ENCODE assay signal across 13 cellular contexts in genomic region chr14:87066221-87066817, GRCh38.
DNase-seq lines count a peak whose midpoint lies in the region; ATAC-seq and TF ChIP-seq lines count a peak whose summit lies in the region.
"Had no signal": no experiment of that assay in that cellular context is flagged by ENCODE, and none has a peak within 500 bp of the region (broad histone marks: within the 10 kb centered on the region; RNA-seq: fewer than 3 reads in every experiment).

No MANE protein-coding gene starts in this region.

- no peaks in the 10 kb centered on the region for H3K36me3 Mint-ChIP-seq in T-cell
- H3K36me3 Mint-ChIP-seq: natural killer cell had no signal

- H3K9ac ChIP-seq in SK-N-MC (ENCODE audit: insufficient read length): no peak overlapping the region

- peak; percentile 60 for TF ChIP-seq CTCF in kidney epithelial cell (IDR thresholded peaks at IDR 0.05; ENCODE audit: insufficient read depth, low read length, poor library complexity, severe bottlenecking)

- POLR2A ChIA-PET in T-cell (lab: Charles Lee): no interaction called here

- no peaks in the 10 kb centered on the region for H3K27me3 ChIP-seq in kidney epithelial cell (ENCODE audit: control insufficient read depth, insufficient read depth, low read length)

- no peak overlapping the region for H3K27ac Mint-ChIP-seq in T-cell
- H3K27ac Mint-ChIP-seq: activated T-cell treated with anti-CD3 and anti-CD28 coated beads, Interleukin-2, amount 50 U/mL, for 72 hours; natural killer cell; T-helper 17 cell had no signal

- H3K9me3 ChIP-seq in SK-N-MC (ENCODE audit: low read depth, low read length): no peaks in the 10 kb centered on the region

- peak; percentile 45 for DNase-seq in DMS53 (lab: John Stamatoyannopoulos, UW)
- peak; percentile 9 for DNase-seq in NAMALWA (ENCODE audit: low spot score)
- DNase-seq in SK-N-MC (ENCODE audit: low read depth, low spot score): no peak
- no peak for DNase-seq in kidney epithelial cell (ENCODE audit: low read depth)
- no peak for DNase-seq in stimulated activated CD4-positive, alpha-beta T cell treated with anti-CD3 and anti-CD28 coated beads, Interleukin-2, amount 100 ng/mL, for 48 hours
- DNase-seq in 8988T: no peak
- DNase-seq in T-cell: no peak
- no peak for DNase-seq in putamen (ENCODE audit: low spot score)
- DNase-seq: activated T-cell treated with anti-CD3 and anti-CD28 coated beads, Interleukin-2, amount 50 U/mL, for 72 hours; natural killer cell; NCI-H1436; T-helper 17 cell had no signal

- CTCF ChIA-PET in T-cell (lab: Charles Lee): no interaction called here

- no peaks in the 10 kb centered on the region for H3K4me1 Mint-ChIP-seq in T-cell
- H3K4me1 Mint-ChIP-seq: natural killer cell, T-helper 17 cell had no signal

- no peak overlapping the region for H3K4me3 Mint-ChIP-seq in T-cell
- H3K4me3 Mint-ChIP-seq: activated T-cell treated with anti-CD3 and anti-CD28 coated beads, Interleukin-2, amount 50 U/mL, for 72 hours; natural killer cell; T-helper 17 cell had no signal

- H3K27me3 Mint-ChIP-seq in T-cell: no peaks in the 10 kb centered on the region
- H3K27me3 Mint-ChIP-seq: T-helper 17 cell had no signal

- 0 out of 2 replicates have a peak overlapping the region, but pooled peaks have one; percentile 19 for H3K27ac ChIP-seq in SK-N-MC

- H3K36me3 ChIP-seq in SK-N-MC (ENCODE audit: insufficient read depth, low read length) (no peaks in the 10 kb centered on the region), kidney epithelial cell (ENCODE audit: control insufficient read depth, insufficient read depth, low read length) (no peaks in the 10 kb centered on the region)

- H3K4me3 ChIP-seq in SK-N-MC (no peak overlapping the region), kidney epithelial cell (ENCODE audit: low read depth, low read length) (no peak overlapping the region)

- ATAC-seq in T-cell (replicated peaks in 1 of 4): no peak
- ATAC-seq: activated T-cell treated with anti-CD3 and anti-CD28 coated beads, Interleukin-2, amount 50 U/mL, for 72 hours; HCT116; natural killer cell; T-helper 17 cell had no signal

- H3K9me3 Mint-ChIP-seq in T-cell: peaks cover 6 to 13% (median 11%) of the 10 kb centered on the region in 3 donors

Comparison
In these comparisons a context has a peak if more than half of its experiments do, and no peak if none do; other contexts are left out.
1. DNase-seq: peak in DMS53 (single experiment) and NAMALWA (single experiment); none in SK-N-MC (single experiment), kidney epithelial cell (single experiment), stimulated activated CD4-positive, alpha-beta T cell treated with anti-CD3 and anti-CD28 coated beads, Interleukin-2, amount 100 ng/mL, for 48 hours (0 of 2), 8988T (single experiment), T-cell (0 of 34) and putamen (single experiment).